ENCODE assay signal across 24 cellular contexts in genomic region chr7:104679085-104679484, GRCh38.
"Had no signal": no experiment of that assay in that cellular context is flagged by ENCODE, and none has a peak within 500 bp of the region (broad histone marks: within the 10 kb centered on the region; RNA-seq: fewer than 3 reads in every experiment).

No MANE protein-coding gene starts in this region.

- H3K4me2 ChIP-seq: smooth muscle cell had no signal

- H3K4me3 ChIP-seq: left ventricle myocardium inferior, lung, mucosa of descending colon, ovary, right atrium auricular region, right lobe of liver, smooth muscle cell, tibial nerve, uterus had no signal

- H3K27ac Mint-ChIP-seq: naive thymus-derived CD4-positive, alpha-beta T cell; natural killer cell treated with Interleukin-12 subunit alpha and Interleukin-12 subunit beta and Interleukin-15 and Interleukin-18, amount 100 ng/mL, for 72 hours; progenitor cell of endocrine pancreas; stimulated activated memory B cell treated with anti-CD40 and anti-IgM and Interleukin-4, amounts not matched to agents 10 μg/mL and 1 μg/mL and 100 μg/mL, for 72 hours; stimulated activated naive CD8-positive, alpha-beta T cell treated with anti-CD3 and anti-CD28 coated beads, Interleukin-15, amount 100 ng/mL, for 72 hours; type B pancreatic cell had no signal

- H3K4me1 ChIP-seq: left ventricle myocardium inferior, right atrium auricular region, right lobe of liver, tibial nerve, uterus had no signal

- H3K27me3 Mint-ChIP-seq: stimulated activated memory B cell treated with anti-CD40 and anti-IgM and Interleukin-4, amounts not matched to agents 10 μg/mL and 1 μg/mL and 100 μg/mL, for 72 hours had no signal

- H3K36me3 ChIP-seq: left ventricle myocardium inferior, ovary, right atrium auricular region, right lobe of liver, tibial nerve, uterus had no signal

- ATAC-seq: mucosa of descending colon; naive thymus-derived CD4-positive, alpha-beta T cell; natural killer cell treated with Interleukin-12 subunit alpha and Interleukin-12 subunit beta and Interleukin-15 and Interleukin-18, amount 100 ng/mL, for 72 hours; right lobe of liver; stimulated activated memory B cell treated with anti-CD40 and anti-IgM and Interleukin-4, amounts not matched to agents 10 μg/mL and 1 μg/mL and 100 μg/mL, for 72 hours; stimulated activated naive CD8-positive, alpha-beta T cell treated with anti-CD3 and anti-CD28 coated beads, Interleukin-15, amount 100 ng/mL, for 72 hours had no signal

- H3K9me3 ChIP-seq: left ventricle myocardium inferior, mucosa of descending colon, ovary, right atrium auricular region, right lobe of liver, tibial nerve, uterus had no signal

- H3K9me3 Mint-ChIP-seq: natural killer cell treated with Interleukin-12 subunit alpha and Interleukin-12 subunit beta and Interleukin-15 and Interleukin-18, amount 100 ng/mL, for 72 hours; stimulated activated memory B cell treated with anti-CD40 and anti-IgM and Interleukin-4, amounts not matched to agents 10 μg/mL and 1 μg/mL and 100 μg/mL, for 72 hours; stimulated activated naive CD8-positive, alpha-beta T cell treated with anti-CD3 and anti-CD28 coated beads, Interleukin-15, amount 100 ng/mL, for 72 hours; type B pancreatic cell had no signal

- H3K27ac ChIP-seq: left ventricle myocardium inferior, ovary, right atrium auricular region, right lobe of liver, tibial nerve, uterus had no signal

- DNase-seq: islet precursor cell; left ventricle myocardium inferior; mesendoderm; midbrain; mucosa of descending colon; naive thymus-derived CD4-positive, alpha-beta T cell; ovary; right lobe of liver; stimulated activated CD4-positive, alpha-beta T cell treated with anti-CD3 and anti-CD28 coated beads, Interleukin-1b, Interleukin-23, amount 100 ng/mL, for 48 hours; stimulated activated CD4-positive, alpha-beta T cell treated with anti-CD3 and anti-CD28 coated beads, Interleukin-2, amount 100 ng/mL, for 48 hours; stimulated activated CD4-positive, alpha-beta T cell treated with anti-CD3 and anti-CD28 coated beads, Interleukin-4, amount 100 ng/mL, for 4 hours; stimulated activated CD8-positive, alpha-beta memory T cell treated with anti-CD3 and anti-CD28 coated beads, Interleukin-4, amount 100 ng/mL, for 48 hours; stimulated activated naive CD4-positive, alpha-beta T cell treated with Interleukin-2 at 50 U/mL for 16 hours; stimulated activated naive CD8-positive, alpha-beta T cell treated with anti-CD3 and anti-CD28 coated beads, Interleukin-15, amount 100 ng/mL, for 72 hours; substantia nigra; uterus had no signal

- H3K4me1 Mint-ChIP-seq: naive thymus-derived CD4-positive, alpha-beta T cell; stimulated activated memory B cell treated with anti-CD40 and anti-IgM and Interleukin-4, amounts not matched to agents 10 μg/mL and 1 μg/mL and 100 μg/mL, for 72 hours; stimulated activated naive CD8-positive, alpha-beta T cell treated with anti-CD3 and anti-CD28 coated beads, Interleukin-15, amount 100 ng/mL, for 72 hours had no signal

- H3K4me3 Mint-ChIP-seq: naive thymus-derived CD4-positive, alpha-beta T cell; natural killer cell treated with Interleukin-12 subunit alpha and Interleukin-12 subunit beta and Interleukin-15 and Interleukin-18, amount 100 ng/mL, for 72 hours; stimulated activated memory B cell treated with anti-CD40 and anti-IgM and Interleukin-4, amounts not matched to agents 10 μg/mL and 1 μg/mL and 100 μg/mL, for 72 hours; stimulated activated naive CD8-positive, alpha-beta T cell treated with anti-CD3 and anti-CD28 coated beads, Interleukin-15, amount 100 ng/mL, for 72 hours; type B pancreatic cell had no signal

- H3K36me3 Mint-ChIP-seq: naive thymus-derived CD4-positive, alpha-beta T cell; natural killer cell treated with Interleukin-12 subunit alpha and Interleukin-12 subunit beta and Interleukin-15 and Interleukin-18, amount 100 ng/mL, for 72 hours; stimulated activated memory B cell treated with anti-CD40 and anti-IgM and Interleukin-4, amounts not matched to agents 10 μg/mL and 1 μg/mL and 100 μg/mL, for 72 hours; type B pancreatic cell had no signal

- H3K27me3 ChIP-seq: ovary, right atrium auricular region, right lobe of liver, tibial nerve, uterus had no signal
